Comparison of ENCODE assay signal across 10 cellular contexts in the genomic region with DNA sequence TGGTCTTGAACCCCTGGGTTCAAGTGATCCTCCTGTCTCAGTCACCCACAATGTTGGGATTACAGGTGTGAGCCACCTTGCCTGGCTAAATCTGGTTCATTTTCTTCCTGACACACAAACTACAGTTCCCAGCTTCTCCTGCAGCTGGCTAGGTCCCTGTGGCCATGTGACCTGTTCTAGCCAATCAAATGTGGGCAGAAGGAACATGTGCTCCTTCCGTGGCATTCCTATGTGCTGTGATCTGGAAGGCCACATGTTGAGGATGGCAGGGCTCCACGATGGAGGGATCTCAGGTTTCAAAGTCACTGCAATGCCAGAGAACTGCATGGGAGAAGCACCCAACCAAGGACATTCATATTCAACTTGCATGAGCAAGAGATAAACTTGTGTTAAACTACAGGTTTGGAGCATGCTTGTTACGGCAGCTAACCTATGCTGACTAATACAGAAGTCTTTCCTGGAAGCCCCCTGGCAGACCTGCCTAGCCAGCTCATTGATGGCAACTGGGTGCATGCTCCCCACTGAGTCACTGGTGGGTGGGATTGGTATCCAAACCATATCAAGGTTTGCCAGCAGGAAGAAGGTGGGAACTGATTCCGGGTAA.
A peak's percentile ranks its signal among the peaks of the same experiment; 100 is the strongest.
DNase-seq lines count a peak whose midpoint lies in the region; ATAC-seq and TF ChIP-seq lines count a peak whose summit lies in the region.
"Had no signal": no experiment of that assay in that cellular context is flagged by ENCODE, and none has a peak within 500 bp of the region (broad histone marks: within the 10 kb centered on the region; RNA-seq: fewer than 3 reads in every experiment).

No MANE protein-coding gene starts in this region.

- H3K36me3 Mint-ChIP-seq in neural progenitor cell = no peaks in the 10 kb centered on the region

- H3K9ac ChIP-seq in Karpas-422 (ENCODE audit: low read length) (no peak overlapping the region), mammary epithelial cell (ENCODE audit: insufficient read depth, low read length) (no peak overlapping the region), neural progenitor cell (no peak overlapping the region)

- in situ Hi-C loops in mammary epithelial cell (cut with MboI; ENCODE audit: low sequenced_read_pairs in 2 of 2) = no loop called here

- peaks cover 2% of the 10 kb centered on the region for H3K27me3 Mint-ChIP-seq in neural progenitor cell (ENCODE audit: insufficient read depth, low read depth)

- no peaks in the 10 kb centered on the region for H3F3A ChIP-seq in neural progenitor cell (ENCODE audit: low read depth)

- ATAC-seq in HG03439 (IDR thresholded peaks at IDR 0.05; ENCODE audit: unreplicated experiment) (no peak), right cardiac atrium (no peak)

- H3K36me3 ChIP-seq in Karpas-422 (ENCODE audit: insufficient read depth, low read length) = no peaks in the 10 kb centered on the region
- H3K36me3 ChIP-seq in mammary epithelial cell (ENCODE audit: insufficient read depth, low read length) = no peaks in the 10 kb centered on the region
- H3K36me3 ChIP-seq in neural progenitor cell = no peaks in the 10 kb centered on the region

- no peaks in the 10 kb centered on the region for H3K9me2 ChIP-seq in Karpas-422 (replicated peaks; ENCODE audit: insufficient read depth, low read length)

- no peaks in the 10 kb centered on the region for H3K79me2 ChIP-seq in Karpas-422 (ENCODE audit: low read length)
- H3K79me2 ChIP-seq in mammary epithelial cell (ENCODE audit: insufficient read depth, low read length) = no peaks in the 10 kb centered on the region
- no peaks in the 10 kb centered on the region for H3K79me2 ChIP-seq in neural progenitor cell (ENCODE audit: low read depth)

- H3K4me2 ChIP-seq in Karpas-422 (ENCODE audit: low read depth, low read length, poor library complexity, severe bottlenecking) = no peak overlapping the region
- H3K4me2 ChIP-seq in mammary epithelial cell (ENCODE audit: insufficient read depth, low read depth, low read length) = no peak overlapping the region
- no peak overlapping the region for H3K4me2 ChIP-seq in neural progenitor cell

- no peak overlapping the region for H3K27ac Mint-ChIP-seq in neural progenitor cell

- H3K4me3 ChIP-seq in Karpas-422 (ENCODE audit: low read length) = no peak overlapping the region
- H3K4me3 ChIP-seq in mammary epithelial cell (replicated peaks in 1 of 3; ENCODE audit: insufficient read depth in 1 of 3, low read depth in 2 of 3, low read length in 3 of 3) = no peak overlapping the region
- H3K4me3 ChIP-seq in neural progenitor cell = no peak overlapping the region
- H3K4me3 ChIP-seq in right cardiac atrium (ENCODE audit: low read length) = no peak overlapping the region

- H3K4me1 Mint-ChIP-seq in neural progenitor cell = peaks cover 34% of the 10 kb centered on the region

- peak overlapping the region; percentile 46 for H3K4me3 Mint-ChIP-seq in neural progenitor cell
- H3K4me3 Mint-ChIP-seq: B cell had no signal

- H3K27me3 ChIP-seq in Karpas-422 (ENCODE audit: low read length) (no peaks in the 10 kb centered on the region), mammary epithelial cell (ENCODE audit: insufficient read depth, low read length) (no peaks in the 10 kb centered on the region), neural progenitor cell (peaks cover 35% of the 10 kb centered on the region), right cardiac atrium (ENCODE audit: control insufficient read depth, insufficient read depth) (no peaks in the 10 kb centered on the region)

- BruUV-seq in mammary epithelial cell (replicated peaks; lab: Mats Ljungman, UMichigan) = TSS peak; percentile 46

- no peaks in the 10 kb centered on the region for H3K9me3 ChIP-seq in Karpas-422 (ENCODE audit: low read length)
- no peaks in the 10 kb centered on the region for H3K9me3 ChIP-seq in mammary epithelial cell (replicated peaks; ENCODE audit: insufficient read depth, low read length)
- H3K9me3 ChIP-seq in neural progenitor cell (ENCODE audit: low read depth) = no peaks in the 10 kb centered on the region
- H3K9me3 ChIP-seq in right cardiac atrium (ENCODE audit: control insufficient read depth, low read length) = no peaks in the 10 kb centered on the region

- dilution Hi-C loops in mammary epithelial cell (cut with HindIII; ENCODE audit: low sequenced_read_pairs) = loop anchor here (5.0 kb wide), 1 partner anchor 97 kb away; no protein-coding TSS in a partner anchor

- TF ChIP-seq CTCF in mammary epithelial cell (conservative IDR thresholded peaks at IDR 0.05 in 1 of 2, IDR thresholded peaks at IDR 0.05 in 1 of 2; ENCODE audit: extremely low read depth in 1 of 2, insufficient read depth in 1 of 2, low read depth in 1 of 2, low read length in 2 of 2) = no peak
- no peak for TF ChIP-seq CTCF in neural progenitor cell (IDR thresholded peaks at IDR 0.05)

- no peaks in the 10 kb centered on the region for H3K9me3 Mint-ChIP-seq in neural progenitor cell

- WGBS in mammary epithelial cell (ENCODE audit: low coverage, missing lambda C conversion rate) = 37% methylated on average over 4 of the region's 4 CpGs
- WGBS in right cardiac atrium = 69% methylated on average over 4 of the region's 4 CpGs

- H4K20me1 ChIP-seq in Karpas-422 (ENCODE audit: insufficient read depth, low read depth, low read length) (no peaks in the 10 kb centered on the region), mammary epithelial cell (ENCODE audit: insufficient read depth, low read length) (no peaks in the 10 kb centered on the region), neural progenitor cell (ENCODE audit: low read depth) (no peaks in the 10 kb centered on the region)

- H2AFZ ChIP-seq in Karpas-422 (ENCODE audit: low read length) = no peak overlapping the region
- H2AFZ ChIP-seq in mammary epithelial cell (ENCODE audit: low read depth, low read length) = no peak overlapping the region
- no peak overlapping the region for H2AFZ ChIP-seq in neural progenitor cell (replicated peaks)

- intact Hi-C loops in mammary epithelial cell (cut with micrococcal nuclease) = no loop called here
- intact Hi-C loops in right cardiac atrium (cut with DNase I) = loop anchor here in 1 of 4 donors (5.0 kb wide), 1 partner anchor 207 kb away; no protein-coding TSS in a partner anchor

- H3K27ac ChIP-seq in Karpas-422 (ENCODE audit: low read length) = no peak overlapping the region
- no peak overlapping the region for H3K27ac ChIP-seq in mammary epithelial cell (ENCODE audit: insufficient read depth, low read depth, low read length)
- no peak overlapping the region for H3K27ac ChIP-seq in neural progenitor cell
- H3K27ac ChIP-seq in right cardiac atrium (ENCODE audit: low read length) = no peak overlapping the region

- H3K4me1 ChIP-seq in Karpas-422 (ENCODE audit: low read length) (peaks cover 26% of the 10 kb centered on the region), mammary epithelial cell (ENCODE audit: insufficient read depth, low read length) (peaks cover 13% of the 10 kb centered on the region), neural progenitor cell (peaks cover 10% of the 10 kb centered on the region), right cardiac atrium (ENCODE audit: control insufficient read depth, insufficient read depth, low read length) (no peaks in the 10 kb centered on the region)

- CTCF ChIA-PET in mammary epithelial cell (lab: Charles Lee; ENCODE audit: low non-redundant PET) = no interaction called here

- DNase-seq in NCI-H526 (lab: John Stamatoyannopoulos, UW) (peak; percentile 12 to 59), NCI-H526 treated with DMSO at 0.1 percent for 48 hours (lab: John Stamatoyannopoulos, UW) (no peak), Karpas-422 (peak; percentile 61), mammary epithelial cell (peak; percentile 21), neural progenitor cell (ENCODE audit: low spot score) (no peak), pons (ENCODE audit: low spot score) (no peak), right cardiac atrium (no peak)
- DNase-seq: effector memory CD4-positive, alpha-beta T cell had no signal

Comparison
In these comparisons a context has a peak if more than half of its experiments do, and no peak if none do; other contexts are left out.
1. DNase-seq: peak in NCI-H526 (2 of 2), Karpas-422 (single experiment) and mammary epithelial cell (single experiment); none in NCI-H526 treated with DMSO at 0.1 percent for 48 hours (single experiment), neural progenitor cell (single experiment), pons (single experiment) and right cardiac atrium (0 of 3).